8 cellular contexts compared by ENCODE assay signal in genomic region chr6:63635563-63636515, GRCh38. TPM values are rescaled to one million over a fixed set of nuclear protein-coding genes. Genes with fewer than 3 reads are reported as not detected.
DNase-seq lines count a peak whose midpoint lies in the region; ATAC-seq and TF ChIP-seq lines count a peak whose summit lies in the region.

A gene with protein sequence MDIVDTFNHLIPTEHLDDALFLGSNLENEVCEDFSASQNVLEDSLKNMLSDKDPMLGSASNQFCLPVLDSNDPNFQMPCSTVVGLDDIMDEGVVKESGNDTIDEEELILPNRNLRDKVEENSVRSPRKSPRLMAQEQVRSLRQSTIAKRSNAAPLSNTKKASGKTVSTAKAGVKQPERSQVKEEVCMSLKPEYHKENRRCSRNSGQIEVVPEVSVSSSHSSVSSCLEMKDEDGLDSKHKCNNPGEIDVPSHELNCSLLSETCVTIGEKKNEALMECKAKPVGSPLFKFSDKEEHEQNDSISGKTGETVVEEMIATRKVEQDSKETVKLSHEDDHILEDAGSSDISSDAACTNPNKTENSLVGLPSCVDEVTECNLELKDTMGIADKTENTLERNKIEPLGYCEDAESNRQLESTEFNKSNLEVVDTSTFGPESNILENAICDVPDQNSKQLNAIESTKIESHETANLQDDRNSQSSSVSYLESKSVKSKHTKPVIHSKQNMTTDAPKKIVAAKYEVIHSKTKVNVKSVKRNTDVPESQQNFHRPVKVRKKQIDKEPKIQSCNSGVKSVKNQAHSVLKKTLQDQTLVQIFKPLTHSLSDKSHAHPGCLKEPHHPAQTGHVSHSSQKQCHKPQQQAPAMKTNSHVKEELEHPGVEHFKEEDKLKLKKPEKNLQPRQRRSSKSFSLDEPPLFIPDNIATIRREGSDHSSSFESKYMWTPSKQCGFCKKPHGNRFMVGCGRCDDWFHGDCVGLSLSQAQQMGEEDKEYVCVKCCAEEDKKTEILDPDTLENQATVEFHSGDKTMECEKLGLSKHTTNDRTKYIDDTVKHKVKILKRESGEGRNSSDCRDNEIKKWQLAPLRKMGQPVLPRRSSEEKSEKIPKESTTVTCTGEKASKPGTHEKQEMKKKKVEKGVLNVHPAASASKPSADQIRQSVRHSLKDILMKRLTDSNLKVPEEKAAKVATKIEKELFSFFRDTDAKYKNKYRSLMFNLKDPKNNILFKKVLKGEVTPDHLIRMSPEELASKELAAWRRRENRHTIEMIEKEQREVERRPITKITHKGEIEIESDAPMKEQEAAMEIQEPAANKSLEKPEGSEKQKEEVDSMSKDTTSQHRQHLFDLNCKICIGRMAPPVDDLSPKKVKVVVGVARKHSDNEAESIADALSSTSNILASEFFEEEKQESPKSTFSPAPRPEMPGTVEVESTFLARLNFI (N-terminal part only) (plus strand): TSS chr6:63635802. CDS start chr6:63646552, 10,750 bp downstream.

- WGBS in heart right ventricle, 2 donors, result 0% methylated on average over 120 to 127 of the region's 127 CpGs

- TF ChIP-seq CTCF in heart right ventricle (IDR thresholded peaks at IDR 0.05) (peak in 4 of 9 donors; percentile 3 to 39 (median 22)), upper lobe of right lung (IDR thresholded peaks at IDR 0.05) (peak; percentile 15)

- intact Hi-C loops in T-helper 1 cell treated with Interleukin-12 subunit alpha and Interleukin-12 subunit beta and Interleukin-4 antibody, amounts not matched to agents 30 ng/mL and 1 ng/mL, for 36 hours (cut with micrococcal nuclease), result loop anchor here (1.0 to 5.0 kb wide), 8 partner anchors 7 to 283 kb away; partner anchors contain the start of genes LOC128125822 and PTP4A1
- intact Hi-C loops in heart right ventricle (cut with DNase I) (loop anchor here in 7 of 10 donors (1.0 to 10.0 kb wide), 7 partner anchors 41 to 64 kb away; partner anchors contain the start of genes LOC128125822 (in 5 of the 7) and PTP4A1 (in 5 of the 7)), posterior vena cava (cut with DNase I) (loop anchor here in 1 of 2 donors (10.0 kb wide), 1 partner anchor 61 kb away; the partner anchor contains the start of genes LOC128125822 and PTP4A1), upper lobe of right lung (cut with DNase I) (no loop called here)

- DNase-seq in NCI-H1694 (lab: John Stamatoyannopoulos, UW) (peak; percentile 67), amniotic epithelial cell (ENCODE audit: low read depth) (peak; percentile 85), heart right ventricle (peak; percentile 88 to 91), posterior vena cava (ENCODE audit: low spot score) (peak; percentile 96), upper lobe of right lung (peak; percentile 95)

- peak within 1 kb of the TSS; percentile 87 to 99 (median 96) for H3K27ac ChIP-seq in heart right ventricle
- H3K27ac ChIP-seq in upper lobe of right lung, result peak within 1 kb of the TSS; percentile 94

- H3K4me3 ChIP-seq in heart right ventricle (peak within 1 kb of the TSS; percentile 79 to 97 (median 88)), upper lobe of right lung (peak within 1 kb of the TSS; percentile 84)

- H3K27me3 ChIP-seq in heart right ventricle, result no peaks in the 10 kb centered on the region
- no peaks in the 10 kb centered on the region for H3K27me3 ChIP-seq in upper lobe of right lung

- H3K4me1 ChIP-seq in heart right ventricle (peaks cover 3 to 47% (median 45%) of the 10 kb centered on the region in 9 donors), upper lobe of right lung (peaks cover 43% of the 10 kb centered on the region)

- no peaks in the 10 kb centered on the region for H3K36me3 ChIP-seq in heart right ventricle
- no peaks in the 10 kb centered on the region for H3K36me3 ChIP-seq in upper lobe of right lung

- H3K9me3 ChIP-seq in heart right ventricle (no peaks in the 10 kb centered on the region), upper lobe of right lung (no peaks in the 10 kb centered on the region)

- peak; percentile 71 for TF ChIP-seq POLR2A in GM15510 (IDR thresholded peaks at IDR 0.05; ENCODE audit: borderline replicate concordance, extremely low read depth, insufficient read length)

- ATAC-seq in HG02884 (IDR thresholded peaks at IDR 0.05; ENCODE audit: unreplicated experiment) (peak; percentile 90), heart right ventricle (peak; percentile 95 to 99 (median 96)), upper lobe of right lung (peak; percentile 97)

RNA-seq across cellular contexts. Expression of the gene that starts here (rescaled TPM):
- 46.6 and 51.8 TPM in 2 replicates for total RNA-seq in T-helper 1 cell treated with Interleukin-12 subunit alpha and Interleukin-12 subunit beta and Interleukin-4 antibody, amounts not matched to agents 30 ng/mL and 1 ng/mL, for 36 hours
- total RNA-seq in heart right ventricle (10 to 100 TPM; 25.8 to 46.3 (median 41.0) TPM), posterior vena cava (10 to 100 TPM; 41.0 to 44.8 TPM), upper lobe of right lung (61.1 TPM)
- polyA plus RNA-seq in heart right ventricle, result 1 to 10 TPM; 4.3 to 9.0 TPM

Comparison
In these comparisons a context has a peak if more than half of its experiments do, and no peak if none do; other contexts are left out.
1. Peak in every context shown above with its lines: DNase-seq, ATAC-seq, H3K4me3 ChIP-seq and H3K27ac ChIP-seq.